10 cellular contexts compared by ENCODE assay signal in genomic region chr14:91946313-91947195, GRCh38. TPM values are rescaled to one million over a fixed set of nuclear protein-coding genes. Genes with fewer than 3 reads are reported as not detected.
DNase-seq lines count a peak whose midpoint lies in the region; ATAC-seq, FAIRE-seq and TF ChIP-seq lines count a peak whose summit lies in the region.
"Had no signal": no experiment of that assay in that cellular context is flagged by ENCODE, and none has a peak within 500 bp of the region (broad histone marks: within the 10 kb centered on the region; RNA-seq: fewer than 3 reads in every experiment).

No MANE protein-coding gene starts in this region.

- no peaks in the 10 kb centered on the region for H3K9me1 ChIP-seq in keratinocyte (ENCODE audit: control insufficient read depth, extremely low read depth, insufficient read depth, low read length)

- ATAC-seq in HG03442 (IDR thresholded peaks at IDR 0.05; ENCODE audit: unreplicated experiment) = no peak
- ATAC-seq in omental fat pad (ENCODE audit: low FRiP score) = no peak

- dilution Hi-C loops in keratinocyte (cut with MboI; ENCODE audit: extremely low pct_ligation_motif_present, low sequenced_read_pairs) = no loop called here

- no peak overlapping the region for H2AFZ ChIP-seq in keratinocyte (ENCODE audit: control insufficient read depth, low read length)

- no peak for FAIRE-seq in keratinocyte (lab: Jason Lieb, UNC)
- FAIRE-seq: colon had no signal

- peak overlapping the region; percentile 88 for H3K4me2 ChIP-seq in keratinocyte (ENCODE audit: control insufficient read depth, extremely low read depth, insufficient read depth, low read depth, low read length)

- H4K20me1 ChIP-seq in keratinocyte (ENCODE audit: control insufficient read depth, extremely low read depth, insufficient read depth, low read length) = no peaks in the 10 kb centered on the region
- H4K20me1 ChIP-seq: BLaER1 had no signal

- H3K9ac ChIP-seq in keratinocyte (ENCODE audit: control insufficient read depth, extremely low read depth, insufficient read depth, low read length) (peak overlapping the region; percentile 9), subcutaneous abdominal adipose tissue (ENCODE audit: low read length in 5 of 5) (peak overlapping the region; percentile 26 to 76 (median 38))
- H3K9ac ChIP-seq: BLaER1 had no signal

- no peaks in the 10 kb centered on the region for H3K79me2 ChIP-seq in keratinocyte (ENCODE audit: control insufficient read depth, insufficient read depth, low read length)

- no peaks in the 10 kb centered on the region for H3K36me3 ChIP-seq in keratinocyte (ENCODE audit: control insufficient read depth in 2 of 2, extremely low read depth in 1 of 2, insufficient read depth in 2 of 2, low read length in 2 of 2)
- H3K36me3 ChIP-seq in subcutaneous abdominal adipose tissue (ENCODE audit: control insufficient read depth in 5 of 5, insufficient read depth in 5 of 5, low read length in 5 of 5) = peaks cover 0 to 5% (median 0%) of the 10 kb centered on the region in 5 donors
- H3K36me3 ChIP-seq: BLaER1 had no signal

- in situ Hi-C loops in astrocyte of the spinal cord (cut with HindIII; ENCODE audit: low sequenced_read_pairs) = no loop called here

- H3K9me3 ChIP-seq in keratinocyte (ENCODE audit: control insufficient read depth, low read depth, low read length) (no peaks in the 10 kb centered on the region), subcutaneous abdominal adipose tissue (ENCODE audit: control insufficient read depth in 5 of 5, low read length in 5 of 5) (no peaks in the 10 kb centered on the region)

- H3K4me1 ChIP-seq in keratinocyte (ENCODE audit: control insufficient read depth, extremely low read depth, insufficient read depth, low read length) = peaks cover 7% of the 10 kb centered on the region
- peaks cover 10 to 37% (median 31%) of the 10 kb centered on the region in 5 donors for H3K4me1 ChIP-seq in subcutaneous abdominal adipose tissue (ENCODE audit: control insufficient read depth in 5 of 5, insufficient read depth in 5 of 5, low read length in 5 of 5)
- H3K4me1 ChIP-seq: BLaER1 had no signal

- H3K27ac ChIP-seq in keratinocyte (ENCODE audit: control insufficient read depth, insufficient read depth, low read length) (no peak overlapping the region), subcutaneous abdominal adipose tissue (ENCODE audit: low read depth, low read length) (peak overlapping the region; percentile 69)
- H3K27ac ChIP-seq: BLaER1 had no signal

- H3K27me3 ChIP-seq in keratinocyte (ENCODE audit: control insufficient read depth, extremely low read depth, insufficient read depth, low read length) (peaks cover 28% of the 10 kb centered on the region), subcutaneous abdominal adipose tissue (ENCODE audit: control insufficient read depth in 5 of 5, insufficient read depth in 4 of 5, low read length in 5 of 5) (peaks cover 0 to 3% (median 0%) of the 10 kb centered on the region in 5 donors)

- no peak for TF ChIP-seq CTCF in astrocyte of the spinal cord (IDR thresholded peaks at IDR 0.05; ENCODE audit: low read depth, low read length)
- no peak for TF ChIP-seq CTCF in keratinocyte (optimal IDR thresholded peaks at IDR 0.05 in 1 of 3, IDR thresholded peaks at IDR 0.05 in 1 of 3, conservative IDR thresholded peaks at IDR 0.05 in 1 of 3; ENCODE audit: extremely low read depth in 1 of 3, insufficient read depth in 2 of 3, low read length in 3 of 3)
- TF ChIP-seq CTCF in omental fat pad (IDR thresholded peaks at IDR 0.05) = no peak

- peak; percentile 22 for DNase-seq in NCI-H2227 treated with DMSO at 0.1 percent for 48 hours (lab: John Stamatoyannopoulos, UW)
- no peak for DNase-seq in NCI-H2227 (lab: John Stamatoyannopoulos, UW; ENCODE audit: unreplicated experiment)
- DNase-seq in astrocyte of the spinal cord (ENCODE audit: low read depth, low spot score) = peak; percentile 28
- no peak for DNase-seq in keratinocyte (ENCODE audit: low read depth, low spot score)
- DNase-seq in NCI-H128 (lab: John Stamatoyannopoulos, UW; ENCODE audit: unreplicated experiment) = no peak
- no peak for DNase-seq in omental fat pad (ENCODE audit: low spot score)

- H3K4me3 ChIP-seq in astrocyte of the spinal cord (ENCODE audit: low read depth, low read length) (peak overlapping the region; percentile 50), keratinocyte (ENCODE audit: control insufficient read depth in 2 of 3, extremely low read depth in 1 of 3, insufficient read depth in 2 of 3, low read depth in 1 of 3, low read length in 3 of 3) (peak overlapping the region; percentile 4 to 71 (median 60)), subcutaneous abdominal adipose tissue (ENCODE audit: low read depth in 1 of 5, low read length in 5 of 5) (peak overlapping the region; percentile 67 to 79 (median 75))

RNA-seq across cellular contexts. Expression of gene FBLN5, which starts 0.9 kb away (rescaled TPM):
- polyA plus RNA-seq in keratinocyte = 0.10 to 0.31 TPM (median 0.27 TPM) in 3 replicates
- not detected for polyA plus RNA-seq in keratinocyte (2011; ENCODE audit: low read depth)
- polyA plus RNA-seq in keratinocyte (2011; cell fraction: cytosol; rRNA removed) = 0.27 and 0.47 TPM in 2 replicates
- 0.46 and 0.89 TPM in 2 replicates for polyA plus RNA-seq in keratinocyte (2011; cell fraction: nucleus; rRNA removed)
- 0.68 TPM in 1 of 2 replicates, not detected in the other for polyA plus RNA-seq in keratinocyte (2012; ENCODE audit: low replicate concordance)
- polyA minus RNA-seq in keratinocyte = 0.61 to 2.8 TPM in 2 of 3 replicates, not detected in the other
- polyA minus RNA-seq in keratinocyte (2011; cell fraction: cytosol; rRNA and poly(A)+ RNA removed) = not detected
- 0.54 TPM in 1 of 2 replicates, not detected in the other for polyA minus RNA-seq in keratinocyte (2011; cell fraction: nucleus; rRNA and poly(A)+ RNA removed)
- total RNA-seq in omental fat pad = 100 to 1,000 TPM; 119 to 282 (median 171) TPM

Comparison
In these comparisons a context has a peak if more than half of its experiments do, and no peak if none do; other contexts are left out.
1. DNase-seq: peak in NCI-H2227 treated with DMSO at 0.1 percent for 48 hours (single experiment) and astrocyte of the spinal cord (single experiment); none in NCI-H2227 (single experiment), keratinocyte (single experiment), NCI-H128 (single experiment) and omental fat pad (single experiment).
2. Peak in every context shown above with its lines, with median percentiles within 50 percentile points of each other: H3K4me3 ChIP-seq.